ENCODE assay signal across 17 cellular contexts in genomic region chr17:48632579-48633265, GRCh38. TPM values are rescaled to one million over a fixed set of nuclear protein-coding genes. Genes with fewer than 3 reads are reported as not detected.
DNase-seq lines count a peak whose midpoint lies in the region; ATAC-seq and TF ChIP-seq lines count a peak whose summit lies in the region.
"Had no signal": no experiment of that assay in that cellular context is flagged by ENCODE, and none has a peak within 500 bp of the region (broad histone marks: within the 10 kb centered on the region; RNA-seq: fewer than 3 reads in every experiment).

No MANE protein-coding gene starts in this region.

- no peaks in the 10 kb centered on the region for H3K79me1 ChIP-seq in H9 (ENCODE audit: insufficient read depth, low read depth, low read length, poor library complexity, severe bottlenecking)

- no peak overlapping the region for H2BK120ac ChIP-seq in H9 (ENCODE audit: low read depth, low read length, poor library complexity, severe bottlenecking)

- H3K9me3 Mint-ChIP-seq in T-helper 1 cell treated with Interleukin-12 subunit alpha and Interleukin-12 subunit beta and Interleukin-4 antibody, amounts not matched to agents 30 μg/mL and 1 μg/mL, for 36 hours: no peaks in the 10 kb centered on the region
- H3K9me3 Mint-ChIP-seq in H9 (peaks cover 4 to 17% of the 10 kb centered on the region in 2 experiments), neural crest cell (no peaks in the 10 kb centered on the region)

- no peak overlapping the region for H4K8ac ChIP-seq in H9 (replicated peaks; ENCODE audit: insufficient read length, low read depth, low read length)

- ATAC-seq in HG02623 (IDR thresholded peaks at IDR 0.05; ENCODE audit: unreplicated experiment): no peak
- ATAC-seq: right cardiac atrium had no signal

- peaks cover 3% of the 10 kb centered on the region for H3K36me3 Mint-ChIP-seq in T-helper 1 cell treated with Interleukin-12 subunit alpha and Interleukin-12 subunit beta and Interleukin-4 antibody, amounts not matched to agents 30 μg/mL and 1 μg/mL, for 36 hours (ENCODE audit: low read depth)
- H3K36me3 Mint-ChIP-seq in H9 (ENCODE audit: insufficient read depth in 1 of 3, low read depth in 3 of 3) (peaks cover 0 to 1% (median 0%) of the 10 kb centered on the region in 3 experiments; a peak in 2 of 7 replicates), neural crest cell (ENCODE audit: low read depth) (peaks cover 2% of the 10 kb centered on the region)
- H3K36me3 Mint-ChIP-seq: brain had no signal

- H3K79me2 ChIP-seq in H9 (ENCODE audit: insufficient read depth, low read length): no peaks in the 10 kb centered on the region; the same call in 1 of the 2 replicates

- H2AK5ac ChIP-seq in H9 (ENCODE audit: insufficient read length, low read length): no peak overlapping the region

- WGBS in H9 (ENCODE audit: extremely low coverage, insufficient read length, low lambda C conversion rate): no CpG with 5 or more reads among the region's 7 CpGs

- H3K9me3 ChIP-seq in H9 (ENCODE audit: control insufficient read depth, low read depth, low read length) (no peaks in the 10 kb centered on the region), colonic mucosa (no peaks in the 10 kb centered on the region)
- H3K9me3 ChIP-seq: thoracic aorta had no signal

- H3K9ac ChIP-seq in H9 (ENCODE audit: extremely low read depth, insufficient read length, low read length) (no peak overlapping the region), colonic mucosa (ENCODE audit: low read depth in 2 of 2, low read length in 2 of 2) (peak overlapping the region; percentile 71 to 76)

- peak overlapping the region; percentile 8 for H3K4me3 Mint-ChIP-seq in T-helper 1 cell treated with Interleukin-12 subunit alpha and Interleukin-12 subunit beta and Interleukin-4 antibody, amounts not matched to agents 30 μg/mL and 1 μg/mL, for 36 hours
- no peak overlapping the region; a peak in 1 of 5 replicates for H3K4me3 Mint-ChIP-seq in H9
- H3K4me3 Mint-ChIP-seq in neural crest cell: peak overlapping the region; percentile 80

- H2BK5ac ChIP-seq in H9 (ENCODE audit: insufficient read length, low read length): no peak overlapping the region

- no peaks in the 10 kb centered on the region for H3K23me2 ChIP-seq in H9 (ENCODE audit: insufficient read length, low read depth, low read length, poor library complexity, severe bottlenecking)

- H2AFZ ChIP-seq in H9 (ENCODE audit: low read length): no peak overlapping the region

- no peaks in the 10 kb centered on the region for H4K20me1 ChIP-seq in H9 (ENCODE audit: control insufficient read depth, insufficient read depth, insufficient read length)

- no peak overlapping the region for H3K14ac ChIP-seq in H9 (ENCODE audit: insufficient read depth, low read length)

- no peak overlapping the region for H3K23ac ChIP-seq in H9 (ENCODE audit: insufficient read length, low read depth, low read length)

- no peak overlapping the region for H3K4me2 ChIP-seq in H9 (ENCODE audit: insufficient read depth, insufficient read length, low read length)

- no peak overlapping the region for H2BK15ac ChIP-seq in H9 (ENCODE audit: low read depth, low read length)

- no peak overlapping the region for H2BK20ac ChIP-seq in H9 (ENCODE audit: low read depth, low read length, poor library complexity, severe bottlenecking)

- H4K91ac ChIP-seq in H9 (ENCODE audit: insufficient read length, low read depth, low read length): no peak overlapping the region

- no peak overlapping the region for H3K27ac ChIP-seq in H9 (ENCODE audit: insufficient read length, low read depth, low read length)
- H3K27ac ChIP-seq in colonic mucosa: peak overlapping the region; percentile 86
- H3K27ac ChIP-seq: 22Rv1, C4-2B, thoracic aorta had no signal

- H3K4ac ChIP-seq in H9 (ENCODE audit: low read depth, low read length): no peak overlapping the region

- TF ChIP-seq CTCF in H9 (conservative IDR thresholded peaks at IDR 0.05) (no peak), colonic mucosa (IDR thresholded peaks at IDR 0.05) (no peak), neural crest cell (conservative IDR thresholded peaks at IDR 0.05) (no peak)

- H3K36me3 ChIP-seq in colonic mucosa: no peaks in the 10 kb centered on the region
- H3K36me3 ChIP-seq: thoracic aorta had no signal

- peaks cover 9% of the 10 kb centered on the region for H3K4me1 Mint-ChIP-seq in T-helper 1 cell treated with Interleukin-12 subunit alpha and Interleukin-12 subunit beta and Interleukin-4 antibody, amounts not matched to agents 30 μg/mL and 1 μg/mL, for 36 hours (ENCODE audit: low read depth)
- H3K4me1 Mint-ChIP-seq in H9 (peaks cover 2 to 8% of the 10 kb centered on the region in 2 experiments; a peak in 2 of 4 replicates), neural crest cell (peaks cover 8% of the 10 kb centered on the region)

- no peak for DNase-seq in T-helper 1 cell
- DNase-seq in H9: peak; percentile 42
- peak; percentile 30 for DNase-seq in colonic mucosa
- no peak for DNase-seq in neural crest cell (ENCODE audit: low read depth, low spot score)
- DNase-seq in HuH-7.5 (ENCODE audit: low spot score): no peak
- no peak for DNase-seq in cortex of kidney (lab: John Stamatoyannopoulos, UW)
- DNase-seq: DMS79, NCI-H1436 treated with DMSO at 0.1 percent for 48 hours, NCI-H2227 treated with DMSO at 0.1 percent for 48 hours, right cardiac atrium had no signal

- no peak overlapping the region for H3K18ac ChIP-seq in H9 (ENCODE audit: insufficient read length, low read depth, low read length)

- H3K27me3 Mint-ChIP-seq in T-helper 1 cell treated with Interleukin-12 subunit alpha and Interleukin-12 subunit beta and Interleukin-4 antibody, amounts not matched to agents 30 μg/mL and 1 μg/mL, for 36 hours (ENCODE audit: low read depth): peaks cover 99% of the 10 kb centered on the region
- peaks cover 100% of the 10 kb centered on the region for H3K27me3 Mint-ChIP-seq in H9 (ENCODE audit: low read depth)
- H3K27me3 Mint-ChIP-seq in neural crest cell (ENCODE audit: low read depth): peaks cover 100% of the 10 kb centered on the region
- H3K27me3 Mint-ChIP-seq: brain had no signal

- H2BK12ac ChIP-seq in H9 (ENCODE audit: insufficient read length, low read depth, low read length): no peak overlapping the region

- peak overlapping the region; percentile 53 for H3K27ac Mint-ChIP-seq in T-helper 1 cell treated with Interleukin-12 subunit alpha and Interleukin-12 subunit beta and Interleukin-4 antibody, amounts not matched to agents 30 μg/mL and 1 μg/mL, for 36 hours
- H3K27ac Mint-ChIP-seq in H9: no peak overlapping the region
- H3K27ac Mint-ChIP-seq in neural crest cell (ENCODE audit: unreplicated experiment): peak overlapping the region; percentile 31
- H3K27ac Mint-ChIP-seq: brain had no signal

- H3K4me3 ChIP-seq in colonic mucosa: peak overlapping the region; percentile 33
- H3K4me3 ChIP-seq: thoracic aorta had no signal

- no peak overlapping the region for H3K56ac ChIP-seq in H9 (ENCODE audit: insufficient read length, low read depth, low read length)

- peaks cover 97% of the 10 kb centered on the region for H3K27me3 ChIP-seq in H9 (ENCODE audit: insufficient read depth, low read length)
- peaks cover 34% of the 10 kb centered on the region for H3K27me3 ChIP-seq in colonic mucosa

- H4K5ac ChIP-seq in H9 (ENCODE audit: insufficient read length, low read depth, low read length): no peak overlapping the region

- no peak overlapping the region for H3T11ph ChIP-seq in H9 (ENCODE audit: low read length)

- no peaks in the 10 kb centered on the region; the same call in 1 of the 2 replicates for H3K4me1 ChIP-seq in H9 (ENCODE audit: insufficient read depth, low read length)
- peaks cover 26% of the 10 kb centered on the region for H3K4me1 ChIP-seq in colonic mucosa

- intact Hi-C loops in colonic mucosa (cut with DNase I): no loop called here

RNA-seq across cellular contexts. Expression of gene HOXB9, which starts 6.6 kb away (rescaled TPM):
- total RNA-seq in H9 (2021) (not detected in 2 replicates), colonic mucosa (10 to 100 TPM; 37.1 to 73.9 TPM), neural crest cell (84.1 and 89.8 TPM in 2 replicates)
- total RNA-seq: right cardiac atrium, thoracic aorta had no signal

RNA-seq across cellular contexts. Expression of gene HOXB8, which starts 17.6 kb away (rescaled TPM):
- not detected in 2 replicates for total RNA-seq in H9 (2021)
- 1 to 10 TPM; 4.2 to 7.4 TPM for total RNA-seq in colonic mucosa
- total RNA-seq in neural crest cell: 19.7 and 22.9 TPM in 2 replicates
- total RNA-seq: right cardiac atrium; T-helper 1 cell treated with Interleukin-12 subunit alpha and Interleukin-12 subunit beta and Interleukin-4 antibody, amounts not matched to agents 30 ng/mL and 1 ng/mL, for 36 hours had no signal

RNA-seq across cellular contexts. Expression of gene HOXB7, which starts 21.9 kb away (rescaled TPM):
- total RNA-seq in H9 (2021) (not detected in 2 replicates), colonic mucosa (10 to 100 TPM; 25.9 to 31.4 TPM), neural crest cell (8.5 and 11.4 TPM in 2 replicates)

RNA-seq across cellular contexts. Expression of gene HOXB6, which starts 27.9 kb away (rescaled TPM):
- total RNA-seq in H9 (2021) (not detected in 2 replicates), colonic mucosa (10 to 100 TPM; 30.0 to 71.0 TPM), neural crest cell (9.6 and 11.5 TPM in 2 replicates)

RNA-seq across cellular contexts. Expression of gene HOXB5, which starts 39.1 kb away (rescaled TPM):
- not detected in 2 replicates for total RNA-seq in H9 (2021)
- 10 to 100 TPM; 11.0 to 22.7 TPM for total RNA-seq in colonic mucosa
- total RNA-seq in neural crest cell: 2.3 and 2.6 TPM in 2 replicates

Comparison
In these comparisons a context has a peak if more than half of its experiments do, and no peak if none do; other contexts are left out.
1. H3K27ac Mint-ChIP-seq: peak in T-helper 1 cell treated with Interleukin-12 subunit alpha and Interleukin-12 subunit beta and Interleukin-4 antibody, amounts not matched to agents 30 μg/mL and 1 μg/mL, for 36 hours (single experiment) and neural crest cell (single experiment); none in H9 (0 of 3).
2. H3K4me3 Mint-ChIP-seq: peak in T-helper 1 cell treated with Interleukin-12 subunit alpha and Interleukin-12 subunit beta and Interleukin-4 antibody, amounts not matched to agents 30 μg/mL and 1 μg/mL, for 36 hours (single experiment) and neural crest cell (single experiment); none in H9 (0 of 2).
3. DNase-seq: peak in H9 (single experiment) and colonic mucosa (single experiment); none in T-helper 1 cell (0 of 5), neural crest cell (single experiment), HuH-7.5 (single experiment) and cortex of kidney (single experiment).
4. RNA of gene HOXB9, which starts 6.6 kb away (total RNA-seq): 84.1 to 89.8 TPM in neural crest cell and 37.1 to 73.9 TPM in colonic mucosa; not detected in H9; every median in the first group is over 10 times any median in the second.